13 cellular contexts compared by ENCODE assay signal in genomic region chr2:179511105-179511504, GRCh38.
DNase-seq lines count a peak whose midpoint lies in the region; ATAC-seq and TF ChIP-seq lines count a peak whose summit lies in the region.
"Had no signal": no experiment of that assay in that cellular context is flagged by ENCODE, and none has a peak within 500 bp of the region (broad histone marks: within the 10 kb centered on the region; RNA-seq: fewer than 3 reads in every experiment).

No MANE protein-coding gene starts in this region.

- intact Hi-C loops in mucosa of descending colon (cut with DNase I, micrococcal nuclease) = no loop called here
- intact Hi-C loops in activated T-helper 1 cell treated with anti-CD3 and anti-CD28 coated beads, Interleukin-12 subunit alpha, Interleukin-12 subunit beta, Interleukin-2, Interleukin-4 antibody, amounts not matched to agents 30 ng/mL and 10 ng/mL and 1 ng/mL, durations not matched to agents 14 hours and 24 hours and 36 hours (cut with micrococcal nuclease) = no loop called here

- H3K9me3 ChIP-seq in mucosa of descending colon = no peaks in the 10 kb centered on the region
- H3K9me3 ChIP-seq: BLaER1 had no signal

- H3K9me3 Mint-ChIP-seq in activated T-helper 1 cell treated with anti-CD3 and anti-CD28 coated beads, Interleukin-12 subunit alpha, Interleukin-12 subunit beta, Interleukin-2, Interleukin-4 antibody, amounts not matched to agents 30 ng/mL and 10 ng/mL and 1 ng/mL, durations not matched to agents 14 hours and 24 hours and 36 hours = no peaks in the 10 kb centered on the region

- no peak overlapping the region for H3K4me3 Mint-ChIP-seq in activated T-helper 1 cell treated with anti-CD3 and anti-CD28 coated beads, Interleukin-12 subunit alpha, Interleukin-12 subunit beta, Interleukin-2, Interleukin-4 antibody, amounts not matched to agents 30 ng/mL and 10 ng/mL and 1 ng/mL, durations not matched to agents 14 hours and 24 hours and 36 hours

- DNase-seq in DMS53 (lab: John Stamatoyannopoulos, UW) (peak; percentile 21), DMS53 treated with DMSO at 0.1 percent for 48 hours (lab: John Stamatoyannopoulos, UW; ENCODE audit: unreplicated experiment) (no peak), OCI-M1 (lab: John Stamatoyannopoulos, UW) (peak; percentile 23), mucosa of descending colon (peak in 1 of 3 donors; percentile 1), omental fat pad (ENCODE audit: low spot score) (no peak)
- no peak for DNase-seq in stimulated activated naive CD4-positive, alpha-beta T cell treated with Interleukin-2 at 50 U/mL for 16 hours (lab: John Stamatoyannopoulos, UW)
- no peak for DNase-seq in activated T-helper 1 cell treated with anti-CD3 and anti-CD28 coated beads, Interleukin-12 subunit alpha, Interleukin-12 subunit beta, Interleukin-2, Interleukin-4 antibody, amounts not matched to agents 30 ng/mL and 10 ng/mL and 1 ng/mL, durations not matched to agents 14 hours and 24 hours and 36 hours (ENCODE audit: low spot score)
- DNase-seq: AML-193; Caco-2; CD8-positive, alpha-beta memory T cell; H7; IMR-90 had no signal

- no peak overlapping the region for H3K27ac Mint-ChIP-seq in activated T-helper 1 cell treated with anti-CD3 and anti-CD28 coated beads, Interleukin-12 subunit alpha, Interleukin-12 subunit beta, Interleukin-2, Interleukin-4 antibody, amounts not matched to agents 30 ng/mL and 10 ng/mL and 1 ng/mL, durations not matched to agents 14 hours and 24 hours and 36 hours
- H3K27ac Mint-ChIP-seq: CD8-positive, alpha-beta memory T cell had no signal

- no peaks in the 10 kb centered on the region for H3K36me3 Mint-ChIP-seq in activated T-helper 1 cell treated with anti-CD3 and anti-CD28 coated beads, Interleukin-12 subunit alpha, Interleukin-12 subunit beta, Interleukin-2, Interleukin-4 antibody, amounts not matched to agents 30 ng/mL and 10 ng/mL and 1 ng/mL, durations not matched to agents 14 hours and 24 hours and 36 hours (ENCODE audit: low read depth)
- H3K36me3 Mint-ChIP-seq: CD8-positive, alpha-beta memory T cell had no signal

- TF ChIP-seq CTCF in mucosa of descending colon (IDR thresholded peaks at IDR 0.05) (no peak), omental fat pad (IDR thresholded peaks at IDR 0.05) (no peak)

- no peaks in the 10 kb centered on the region for H3K4me1 Mint-ChIP-seq in activated T-helper 1 cell treated with anti-CD3 and anti-CD28 coated beads, Interleukin-12 subunit alpha, Interleukin-12 subunit beta, Interleukin-2, Interleukin-4 antibody, amounts not matched to agents 30 ng/mL and 10 ng/mL and 1 ng/mL, durations not matched to agents 14 hours and 24 hours and 36 hours (ENCODE audit: low read depth)
- H3K4me1 Mint-ChIP-seq: CD8-positive, alpha-beta memory T cell had no signal

- H3K36me3 ChIP-seq in mucosa of descending colon (ENCODE audit: low read depth) = no peaks in the 10 kb centered on the region
- H3K36me3 ChIP-seq: BLaER1 had no signal

- ATAC-seq in mucosa of descending colon = peak; percentile 58
- ATAC-seq in omental fat pad (ENCODE audit: low FRiP score) = no peak

- H3K4me1 ChIP-seq in mucosa of descending colon (ENCODE audit: low read depth) = no peaks in the 10 kb centered on the region
- H3K4me1 ChIP-seq: BLaER1, Caco-2 had no signal

- peaks cover 3% of the 10 kb centered on the region for H3K27me3 Mint-ChIP-seq in activated T-helper 1 cell treated with anti-CD3 and anti-CD28 coated beads, Interleukin-12 subunit alpha, Interleukin-12 subunit beta, Interleukin-2, Interleukin-4 antibody, amounts not matched to agents 30 ng/mL and 10 ng/mL and 1 ng/mL, durations not matched to agents 14 hours and 24 hours and 36 hours (ENCODE audit: insufficient read depth)
- H3K27me3 Mint-ChIP-seq: CD8-positive, alpha-beta memory T cell had no signal

- no peak overlapping the region for H3K4me3 ChIP-seq in mucosa of descending colon
- H3K4me3 ChIP-seq: BLaER1 had no signal

Comparison
In these comparisons a context has a peak if more than half of its experiments do, and no peak if none do; other contexts are left out.
1. DNase-seq: peak in DMS53 (single experiment) and OCI-M1 (single experiment); none in DMS53 treated with DMSO at 0.1 percent for 48 hours (single experiment), stimulated activated naive CD4-positive, alpha-beta T cell treated with Interleukin-2 at 50 U/mL for 16 hours (single experiment), omental fat pad (single experiment) and activated T-helper 1 cell treated with anti-CD3 and anti-CD28 coated beads, Interleukin-12 subunit alpha, Interleukin-12 subunit beta, Interleukin-2, Interleukin-4 antibody, amounts not matched to agents 30 ng/mL and 10 ng/mL and 1 ng/mL, durations not matched to agents 14 hours and 24 hours and 36 hours (single experiment).